1 cellular context compared by ENCODE assay signal in the genomic region with DNA sequence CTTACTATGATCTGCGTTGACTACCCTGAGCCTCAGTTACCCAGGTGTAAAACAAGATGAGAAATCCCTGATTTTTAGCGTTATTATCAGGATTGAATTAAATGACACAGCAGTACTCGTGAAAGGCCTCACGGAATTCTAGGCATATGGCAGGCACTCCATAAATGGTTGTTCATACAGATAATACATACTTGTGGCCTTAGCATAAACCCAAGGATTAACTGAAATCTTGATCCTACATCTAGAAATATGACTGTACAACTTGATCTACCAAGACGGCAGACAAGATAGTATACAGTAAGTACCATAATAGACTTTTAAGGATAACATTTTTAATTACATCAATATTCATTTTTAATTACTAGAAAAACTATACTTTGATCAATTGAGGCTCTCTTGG.
TF ChIP-seq lines count a peak whose summit lies in the region.

No MANE protein-coding gene starts in this region.

TF ChIP-seq in GM12878, 131 proteins besides CTCF, POLR2A, EP300 and RAD21 (continued from another document):
- TF ChIP-seq, protein P1, sequence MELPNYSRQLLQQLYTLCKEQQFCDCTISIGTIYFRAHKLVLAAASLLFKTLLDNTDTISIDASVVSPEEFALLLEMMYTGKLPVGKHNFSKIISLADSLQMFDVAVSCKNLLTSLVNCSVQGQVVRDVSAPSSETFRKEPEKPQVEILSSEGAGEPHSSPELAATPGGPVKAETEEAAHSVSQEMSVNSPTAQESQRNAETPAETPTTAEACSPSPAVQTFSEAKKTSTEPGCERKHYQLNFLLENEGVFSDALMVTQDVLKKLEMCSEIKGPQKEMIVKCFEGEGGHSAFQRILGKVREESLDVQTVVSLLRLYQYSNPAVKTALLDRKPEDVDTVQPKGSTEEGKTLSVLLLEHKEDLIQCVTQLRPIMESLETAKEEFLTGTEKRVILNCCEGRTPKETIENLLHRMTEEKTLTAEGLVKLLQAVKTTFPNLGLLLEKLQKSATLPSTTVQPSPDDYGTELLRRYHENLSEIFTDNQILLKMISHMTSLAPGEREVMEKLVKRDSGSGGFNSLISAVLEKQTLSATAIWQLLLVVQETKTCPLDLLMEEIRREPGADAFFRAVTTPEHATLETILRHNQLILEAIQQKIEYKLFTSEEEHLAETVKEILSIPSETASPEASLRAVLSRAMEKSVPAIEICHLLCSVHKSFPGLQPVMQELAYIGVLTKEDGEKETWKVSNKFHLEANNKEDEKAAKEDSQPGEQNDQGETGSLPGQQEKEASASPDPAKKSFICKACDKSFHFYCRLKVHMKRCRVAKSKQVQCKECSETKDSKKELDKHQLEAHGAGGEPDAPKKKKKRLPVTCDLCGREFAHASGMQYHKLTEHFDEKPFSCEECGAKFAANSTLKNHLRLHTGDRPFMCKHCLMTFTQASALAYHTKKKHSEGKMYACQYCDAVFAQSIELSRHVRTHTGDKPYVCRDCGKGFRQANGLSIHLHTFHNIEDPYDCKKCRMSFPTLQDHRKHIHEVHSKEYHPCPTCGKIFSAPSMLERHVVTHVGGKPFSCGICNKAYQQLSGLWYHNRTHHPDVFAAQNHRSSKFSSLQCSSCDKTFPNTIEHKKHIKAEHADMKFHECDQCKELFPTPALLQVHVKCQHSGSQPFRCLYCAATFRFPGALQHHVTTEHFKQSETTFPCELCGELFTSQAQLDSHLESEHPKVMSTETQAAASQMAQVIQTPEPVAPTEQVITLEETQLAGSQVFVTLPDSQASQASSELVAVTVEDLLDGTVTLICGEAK (IDR thresholded peaks at IDR 0.05; ENCODE audit: borderline replicate concordance): no peak
- TF ChIP-seq JUNB (IDR thresholded peaks at IDR 0.05) (no peak), RBBP5 (conservative IDR thresholded peaks at IDR 0.05) (no peak), NFIC (IDR thresholded peaks at IDR 0.05; ENCODE audit: low read depth, low read length) (no peak), SIX5 (IDR thresholded peaks at IDR 0.05; ENCODE audit: low read depth, low read length, severe bottlenecking) (no peak), PAX5 (IDR thresholded peaks at IDR 0.05; ENCODE audit: borderline replicate concordance, low read depth, low read length) (no peak), KAT2A (conservative IDR thresholded peaks at IDR 0.05; ENCODE audit: control insufficient read depth, low read depth, low read length) (no peak)
